Comparison of ENCODE assay signal across 20 cellular contexts in the genomic region with DNA sequence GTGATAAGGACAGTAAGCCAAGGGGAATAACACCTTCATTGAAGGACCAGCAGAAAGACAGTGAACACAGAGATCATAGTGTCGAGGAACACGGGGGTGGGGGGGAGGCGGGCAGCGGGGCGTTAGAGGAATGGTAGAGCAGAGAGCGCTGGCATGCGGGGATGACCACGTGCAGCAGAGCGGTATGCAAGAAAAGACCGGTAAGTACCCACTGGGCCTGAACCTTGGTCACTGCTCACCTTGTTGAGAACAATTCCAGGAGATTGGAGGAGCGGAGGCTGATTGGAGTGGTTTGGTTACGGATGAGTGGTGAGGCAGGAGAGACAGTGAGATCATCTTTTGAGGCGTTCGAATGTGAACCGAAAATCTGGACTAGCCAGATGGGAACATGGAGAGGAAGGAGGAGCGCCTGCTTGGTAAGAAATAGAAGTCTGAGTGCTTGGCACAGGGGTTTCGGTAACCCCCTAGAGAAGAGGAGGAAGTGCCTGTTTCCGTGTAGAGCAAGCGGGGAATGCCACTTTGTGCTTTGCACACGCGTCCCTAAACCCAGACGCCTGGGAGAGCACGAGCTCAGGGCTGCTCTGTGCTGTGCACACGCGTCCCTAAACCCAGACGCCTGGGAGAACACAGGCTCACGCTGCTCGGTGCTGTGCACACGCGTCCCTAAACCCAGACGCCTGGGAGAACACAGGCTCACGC.
DNase-seq lines count a peak whose midpoint lies in the region; ATAC-seq, FAIRE-seq and TF ChIP-seq lines count a peak whose summit lies in the region.
"Had no signal": no experiment of that assay in that cellular context is flagged by ENCODE, and none has a peak within 500 bp of the region (broad histone marks: within the 10 kb centered on the region; RNA-seq: fewer than 3 reads in every experiment).

No MANE protein-coding gene starts in this region.

- no peak overlapping the region for H3K9ac ChIP-seq in BLaER1
- H3K9ac ChIP-seq: parathyroid adenoma had no signal

- ATAC-seq in CD8-positive, alpha-beta T cell: no peak
- no peak for ATAC-seq in activated T-helper 17 cell treated with anti-CD3 and anti-CD28 coated beads, Interleukin-2, amount 50 U/mL, for 72 hours (replicated peaks)
- no peak for ATAC-seq in natural killer cell
- ATAC-seq: left colon had no signal

- H3K27me3 ChIP-seq in BLaER1: no peaks in the 10 kb centered on the region
- no peaks in the 10 kb centered on the region for H3K27me3 ChIP-seq in CD8-positive, alpha-beta T cell (ENCODE audit: insufficient read depth, low read length)
- H3K27me3 ChIP-seq: SJSA1 had no signal

- H3K4me2 ChIP-seq in BLaER1: peak overlapping the region; percentile 37

- no peak for FAIRE-seq in RCC 7860 (lab: Jason Lieb, UNC)
- FAIRE-seq: bronchial epithelial cell, GM19239 had no signal

- H3K4me1 ChIP-seq in BLaER1: peaks cover 32% of the 10 kb centered on the region
- H3K4me1 ChIP-seq in CD8-positive, alpha-beta T cell (ENCODE audit: insufficient read depth, low read length): peaks cover 16% of the 10 kb centered on the region
- H3K4me1 ChIP-seq: parathyroid adenoma, SJSA1 had no signal

- peak overlapping the region; percentile 53 for H3K27ac Mint-ChIP-seq in CD8-positive, alpha-beta T cell
- H3K27ac Mint-ChIP-seq in activated T-helper 17 cell treated with anti-CD3 and anti-CD28 coated beads, Interleukin-2, amount 50 U/mL, for 72 hours: peak overlapping the region; percentile 23
- peak overlapping the region in 1 of 2 donors; percentile 15 for H3K27ac Mint-ChIP-seq in natural killer cell
- H3K27ac Mint-ChIP-seq: HFFc6 had no signal

- H3K9me3 Mint-ChIP-seq in CD8-positive, alpha-beta T cell: no peaks in the 10 kb centered on the region
- H3K9me3 Mint-ChIP-seq in activated T-helper 17 cell treated with anti-CD3 and anti-CD28 coated beads, Interleukin-2, amount 50 U/mL, for 72 hours: no peaks in the 10 kb centered on the region
- H3K9me3 Mint-ChIP-seq in natural killer cell: no peaks in the 10 kb centered on the region
- H3K9me3 Mint-ChIP-seq: HFFc6 had no signal

- H3K36me3 Mint-ChIP-seq in CD8-positive, alpha-beta T cell: peaks cover 29% of the 10 kb centered on the region
- H3K36me3 Mint-ChIP-seq in activated T-helper 17 cell treated with anti-CD3 and anti-CD28 coated beads, Interleukin-2, amount 50 U/mL, for 72 hours (ENCODE audit: low read depth): peaks cover 22% of the 10 kb centered on the region
- peaks cover 16% of the 10 kb centered on the region for H3K36me3 Mint-ChIP-seq in natural killer cell

- no peaks in the 10 kb centered on the region for H4K20me1 ChIP-seq in BLaER1

- no peaks in the 10 kb centered on the region for H3K27me3 Mint-ChIP-seq in CD8-positive, alpha-beta T cell (ENCODE audit: low read depth)
- no peaks in the 10 kb centered on the region for H3K27me3 Mint-ChIP-seq in activated T-helper 17 cell treated with anti-CD3 and anti-CD28 coated beads, Interleukin-2, amount 50 U/mL, for 72 hours
- no peaks in the 10 kb centered on the region for H3K27me3 Mint-ChIP-seq in natural killer cell (ENCODE audit: low read depth in 2 of 2)

- no peak for DNase-seq in CD8-positive, alpha-beta T cell
- no peak for DNase-seq in natural killer cell
- no peak for DNase-seq in RCC 7860 (ENCODE audit: low spot score)
- DNase-seq in NCI-H1930 (lab: John Stamatoyannopoulos, UW): no peak
- no peak for DNase-seq in retina
- DNase-seq: activated CD8-positive, alpha-beta memory T cell treated with anti-CD3 and anti-CD28 coated beads, Interleukin-2, amount 50 U/mL, for 48 hours; amygdala; HFFc6; KBM-7; left colon; mesendoderm; MM.1S; NCI-H1436 treated with DMSO at 0.1 percent for 48 hours had no signal

- no peak overlapping the region for H3K4me3 ChIP-seq in BLaER1
- no peak overlapping the region for H3K4me3 ChIP-seq in CD8-positive, alpha-beta T cell (ENCODE audit: low read depth, low read length)
- H3K4me3 ChIP-seq: coronary artery, SJSA1 had no signal

- TF ChIP-seq CTCF in CD8-positive, alpha-beta T cell (IDR thresholded peaks at IDR 0.05): no peak
- TF ChIP-seq CTCF in natural killer cell (IDR thresholded peaks at IDR 0.05): no peak

- POLR2A ChIA-PET in CD8-positive, alpha-beta T cell (lab: Charles Lee): no interaction called here

- no peaks in the 10 kb centered on the region for H3K9me3 ChIP-seq in BLaER1
- no peaks in the 10 kb centered on the region for H3K9me3 ChIP-seq in CD8-positive, alpha-beta T cell (ENCODE audit: low read length)
- H3K9me3 ChIP-seq: SJSA1 had no signal

- no peak overlapping the region for H3K27ac ChIP-seq in BLaER1
- no peak overlapping the region for H3K27ac ChIP-seq in CD8-positive, alpha-beta T cell (ENCODE audit: low read depth, low read length)
- H3K27ac ChIP-seq: coronary artery, parathyroid adenoma, SJSA1 had no signal

- H3K4me3 Mint-ChIP-seq in CD8-positive, alpha-beta T cell: no peak overlapping the region
- H3K4me3 Mint-ChIP-seq in activated T-helper 17 cell treated with anti-CD3 and anti-CD28 coated beads, Interleukin-2, amount 50 U/mL, for 72 hours: no peak overlapping the region
- peak overlapping the region; percentile 43 for H3K4me3 Mint-ChIP-seq in natural killer cell
- H3K4me3 Mint-ChIP-seq: HFFc6 had no signal

- CTCF ChIA-PET in CD8-positive, alpha-beta T cell (lab: Charles Lee): no interaction called here

- H3K36me3 ChIP-seq in BLaER1: peaks cover 10% of the 10 kb centered on the region
- H3K36me3 ChIP-seq in CD8-positive, alpha-beta T cell (ENCODE audit: insufficient read depth, low read length): no peaks in the 10 kb centered on the region

- peaks cover 38% of the 10 kb centered on the region for H3K4me1 Mint-ChIP-seq in CD8-positive, alpha-beta T cell (ENCODE audit: low read depth)
- H3K4me1 Mint-ChIP-seq in activated T-helper 17 cell treated with anti-CD3 and anti-CD28 coated beads, Interleukin-2, amount 50 U/mL, for 72 hours: peaks cover 13% of the 10 kb centered on the region
- H3K4me1 Mint-ChIP-seq in natural killer cell: peaks cover 32 to 51% of the 10 kb centered on the region in 2 donors

- intact Hi-C loops in CD8-positive, alpha-beta T cell (cut with DNase I, micrococcal nuclease): no loop called here
- intact Hi-C loops in natural killer cell (cut with micrococcal nuclease): no loop called here
